8 cellular contexts compared by ENCODE assay signal in genomic region chr5:122775713-122776084, GRCh38. TPM values are rescaled to one million over a fixed set of nuclear protein-coding genes. Genes with fewer than 3 reads are reported as not detected.
A peak's percentile ranks its signal among the peaks of the same experiment; 100 is the strongest.
DNase-seq lines count a peak whose midpoint lies in the region; ATAC-seq, FAIRE-seq and TF ChIP-seq lines count a peak whose summit lies in the region.

No MANE protein-coding gene starts in this region.

- H3K4me1 Mint-ChIP-seq in CD4-positive, CD25-positive, alpha-beta regulatory T cell = peaks cover 37 to 58% (median 44%) of the 10 kb centered on the region in 4 donors
- H3K4me1 Mint-ChIP-seq in activated T-helper 2 cell treated with anti-CD3 and anti-CD28 coated beads, Interferon-gamma antibody, Interleukin-2, Interleukin-4, amounts not matched to agents 10 μg/mL and 5 μg/mL and 100 μg/mL, durations not matched to agents 14 hours and 24 hours and 36 hours (ENCODE audit: low read depth) = peaks cover 21% of the 10 kb centered on the region

- H3K27ac ChIP-seq in CD4-positive, CD25-positive, alpha-beta regulatory T cell (ENCODE audit: insufficient read depth, low read length, poor library complexity, severe bottlenecking) = peak overlapping the region; percentile 81
- peak overlapping the region; percentile 62 for H3K27ac ChIP-seq in Karpas-422 (ENCODE audit: low read length)
- peak overlapping the region; percentile 90 for H3K27ac ChIP-seq in right cardiac atrium (ENCODE audit: low read length)
- peak overlapping the region; percentile 80 to 94 (median 88) for H3K27ac ChIP-seq in sigmoid colon

- ATAC-seq in CD4-positive, CD25-positive, alpha-beta regulatory T cell (ENCODE audit: low read depth in 2 of 2) = no peak
- ATAC-seq in right cardiac atrium = peak; percentile 6 to 11
- ATAC-seq in GM21367 (IDR thresholded peaks at IDR 0.05; ENCODE audit: unreplicated experiment) = no peak
- no peak for ATAC-seq in GM19023 (IDR thresholded peaks at IDR 0.05; ENCODE audit: unreplicated experiment)

- H3K36me3 ChIP-seq in CD4-positive, CD25-positive, alpha-beta regulatory T cell (ENCODE audit: control insufficient read depth, insufficient read depth, low read length) = no peaks in the 10 kb centered on the region
- H3K36me3 ChIP-seq in Karpas-422 (ENCODE audit: insufficient read depth, low read length) (0 out of 2 replicates have a peak, but pooled peaks cover 4% of the 10 kb centered on the region), sigmoid colon (no peaks in the 10 kb centered on the region)

- no peak for FAIRE-seq in frontal cortex (lab: Jason Lieb, UNC)

- H3K9me3 ChIP-seq in CD4-positive, CD25-positive, alpha-beta regulatory T cell (ENCODE audit: control insufficient read depth in 2 of 2, low read length in 2 of 2) = no peaks in the 10 kb centered on the region
- no peaks in the 10 kb centered on the region for H3K9me3 ChIP-seq in Karpas-422 (ENCODE audit: low read length)
- H3K9me3 ChIP-seq in right cardiac atrium (ENCODE audit: control insufficient read depth, low read length) = no peaks in the 10 kb centered on the region
- no peaks in the 10 kb centered on the region for H3K9me3 ChIP-seq in sigmoid colon

- no peaks in the 10 kb centered on the region for H3K9me2 ChIP-seq in Karpas-422 (replicated peaks; ENCODE audit: insufficient read depth, low read length)

- H3K27me3 ChIP-seq in CD4-positive, CD25-positive, alpha-beta regulatory T cell (ENCODE audit: control insufficient read depth, insufficient read depth, low read length) = no peaks in the 10 kb centered on the region
- H3K27me3 ChIP-seq in Karpas-422 (ENCODE audit: low read length) (no peaks in the 10 kb centered on the region), right cardiac atrium (ENCODE audit: control insufficient read depth, insufficient read depth) (no peaks in the 10 kb centered on the region), sigmoid colon (no peaks in the 10 kb centered on the region)

- no peak for TF ChIP-seq POLR2A in sigmoid colon (IDR thresholded peaks at IDR 0.05)

- peak overlapping the region; percentile 82 for H3K9ac ChIP-seq in Karpas-422 (ENCODE audit: low read length)

- H4K20me1 ChIP-seq in Karpas-422 (ENCODE audit: insufficient read depth, low read depth, low read length) = no peaks in the 10 kb centered on the region

- no peak overlapping the region for H2AFZ ChIP-seq in Karpas-422 (ENCODE audit: low read length)

- no peak for TF ChIP-seq CTCF in sigmoid colon (IDR thresholded peaks at IDR 0.05)

- peak in 1 of 3 donors; percentile 34 for DNase-seq in CD4-positive, CD25-positive, alpha-beta regulatory T cell
- DNase-seq in Karpas-422 (peak; percentile 79), right cardiac atrium (no peak), sigmoid colon (no peak), frontal cortex (ENCODE audit: low spot score in 2 of 2) (no peak)
- no peak for DNase-seq in activated T-helper 2 cell treated with anti-CD3 and anti-CD28 coated beads, Interferon-gamma antibody, Interleukin-2, Interleukin-4, amounts not matched to agents 10 μg/mL and 5 μg/mL and 100 μg/mL, durations not matched to agents 14 hours and 24 hours and 36 hours (ENCODE audit: low spot score)

- peak overlapping the region; percentile 96 for H3K27ac Mint-ChIP-seq in CD4-positive, CD25-positive, alpha-beta regulatory T cell
- peak overlapping the region; percentile 53 for H3K27ac Mint-ChIP-seq in activated T-helper 2 cell treated with anti-CD3 and anti-CD28 coated beads, Interferon-gamma antibody, Interleukin-2, Interleukin-4, amounts not matched to agents 10 μg/mL and 5 μg/mL and 100 μg/mL, durations not matched to agents 14 hours and 24 hours and 36 hours

- H3K9me3 Mint-ChIP-seq in CD4-positive, CD25-positive, alpha-beta regulatory T cell = peaks cover 0 to 2% (median 0%) of the 10 kb centered on the region in 7 donors
- H3K9me3 Mint-ChIP-seq in activated T-helper 2 cell treated with anti-CD3 and anti-CD28 coated beads, Interferon-gamma antibody, Interleukin-2, Interleukin-4, amounts not matched to agents 10 μg/mL and 5 μg/mL and 100 μg/mL, durations not matched to agents 14 hours and 24 hours and 36 hours = no peaks in the 10 kb centered on the region

- peaks cover 13% of the 10 kb centered on the region for H3K36me3 Mint-ChIP-seq in CD4-positive, CD25-positive, alpha-beta regulatory T cell
- peaks cover 7% of the 10 kb centered on the region for H3K36me3 Mint-ChIP-seq in activated T-helper 2 cell treated with anti-CD3 and anti-CD28 coated beads, Interferon-gamma antibody, Interleukin-2, Interleukin-4, amounts not matched to agents 10 μg/mL and 5 μg/mL and 100 μg/mL, durations not matched to agents 14 hours and 24 hours and 36 hours (ENCODE audit: low read depth)

- H3K4me2 ChIP-seq in Karpas-422 (ENCODE audit: low read depth, low read length, poor library complexity, severe bottlenecking) = peak overlapping the region; percentile 83

- H3K4me3 Mint-ChIP-seq in CD4-positive, CD25-positive, alpha-beta regulatory T cell = peak overlapping the region; percentile 92 to 97 (median 95)
- peak overlapping the region; percentile 91 for H3K4me3 Mint-ChIP-seq in activated T-helper 2 cell treated with anti-CD3 and anti-CD28 coated beads, Interferon-gamma antibody, Interleukin-2, Interleukin-4, amounts not matched to agents 10 μg/mL and 5 μg/mL and 100 μg/mL, durations not matched to agents 14 hours and 24 hours and 36 hours (ENCODE audit: low read depth)

- peaks cover 15% of the 10 kb centered on the region for H3K27me3 Mint-ChIP-seq in CD4-positive, CD25-positive, alpha-beta regulatory T cell
- H3K27me3 Mint-ChIP-seq in activated T-helper 2 cell treated with anti-CD3 and anti-CD28 coated beads, Interferon-gamma antibody, Interleukin-2, Interleukin-4, amounts not matched to agents 10 μg/mL and 5 μg/mL and 100 μg/mL, durations not matched to agents 14 hours and 24 hours and 36 hours (ENCODE audit: low read depth) = peaks cover 7% of the 10 kb centered on the region

- peak overlapping the region; percentile 90 for H3K4me3 ChIP-seq in CD4-positive, CD25-positive, alpha-beta regulatory T cell (ENCODE audit: low read depth, low read length)
- peak overlapping the region; percentile 78 for H3K4me3 ChIP-seq in Karpas-422 (ENCODE audit: low read length)
- peak overlapping the region; percentile 93 for H3K4me3 ChIP-seq in right cardiac atrium (ENCODE audit: low read length)
- peak overlapping the region; percentile 68 to 94 (median 86) for H3K4me3 ChIP-seq in sigmoid colon

- H3K79me2 ChIP-seq in Karpas-422 (ENCODE audit: low read length) = peaks cover 54% of the 10 kb centered on the region

- TF ChIP-seq EP300 in sigmoid colon (IDR thresholded peaks at IDR 0.05) = no peak

- H3K4me1 ChIP-seq in CD4-positive, CD25-positive, alpha-beta regulatory T cell (ENCODE audit: control insufficient read depth, insufficient read depth, low read length, poor library complexity, severe bottlenecking) = peaks cover 30% of the 10 kb centered on the region
- H3K4me1 ChIP-seq in Karpas-422 (ENCODE audit: low read length) = peaks cover 27% of the 10 kb centered on the region
- peaks cover 1% of the 10 kb centered on the region for H3K4me1 ChIP-seq in right cardiac atrium (ENCODE audit: control insufficient read depth, insufficient read depth, low read length)
- H3K4me1 ChIP-seq in sigmoid colon = peaks cover 0 to 34% (median 19%) of the 10 kb centered on the region in 4 donors

- intact Hi-C loops in activated T-helper 2 cell treated with anti-CD3 and anti-CD28 coated beads, Interferon-gamma antibody, Interleukin-2, Interleukin-4, amounts not matched to agents 10 μg/mL and 5 μg/mL and 100 μg/mL, durations not matched to agents 14 hours and 24 hours and 36 hours (cut with micrococcal nuclease) = loop anchor here (2.0 to 5.0 kb wide), 3 partner anchors 19 to 69 kb away; partner anchors contain the start of gene SNX24
- intact Hi-C loops in right cardiac atrium (cut with DNase I) (no loop called here), sigmoid colon (cut with DNase I) (loop anchor here (2.0 to 10.0 kb wide), 4 partner anchors 69 to 589 kb away; partner anchors contain the start of genes PPIC, PRDM6 and SNX24)

- WGBS in right cardiac atrium = 2% methylated on average over 4 of the region's 4 CpGs
- 0 to 2% methylated on average over 4 of the region's 4 CpGs for WGBS in sigmoid colon, 2 donors

RNA-seq across cellular contexts. Expression of gene SNX2, which starts 0.8 kb away (rescaled TPM):
- 65.3 TPM for total RNA-seq in CD4-positive, CD25-positive, alpha-beta regulatory T cell
- 100 to 1,000 TPM in 3 of 4 donors, 10 to 100 TPM in 1; 95.3 to 124 (median 111) TPM for polyA plus RNA-seq in CD4-positive, CD25-positive, alpha-beta regulatory T cell
- total RNA-seq in Karpas-422 (2014; rRNA removed; shearing (Covaris generic); ENCODE audit: low replicate concordance) = 30.6 and 76.2 TPM in 2 replicates
- 31.5 and 36.4 TPM in 2 replicates for total RNA-seq in activated T-helper 2 cell treated with anti-CD3 and anti-CD28 coated beads, Interferon-gamma antibody, Interleukin-2, Interleukin-4, amounts not matched to agents 10 μg/mL and 5 μg/mL and 100 μg/mL, durations not matched to agents 14 hours and 24 hours and 36 hours
- total RNA-seq in right cardiac atrium = 10 to 100 TPM; 42.3 to 47.4 (median 45.1) TPM
- 27.8 TPM for polyA plus RNA-seq in right cardiac atrium
- total RNA-seq in sigmoid colon = 100 to 1,000 TPM in 1 of 4 donors, 10 to 100 TPM in 3; 50.2 to 111 (median 82.3) TPM
- 10 to 100 TPM; 48.6 to 61.5 (median 56.5) TPM for polyA plus RNA-seq in sigmoid colon
- total RNA-seq in frontal cortex = 49.7 TPM

Comparison
In these comparisons a context has a peak if more than half of its experiments do, and no peak if none do; other contexts are left out.
1. ATAC-seq: peak in right cardiac atrium (2 of 2); none in CD4-positive, CD25-positive, alpha-beta regulatory T cell (0 of 2), GM21367 (single experiment) and GM19023 (single experiment).
2. intact Hi-C loops: an anchor here in activated T-helper 2 cell treated with anti-CD3 and anti-CD28 coated beads, Interferon-gamma antibody, Interleukin-2, Interleukin-4, amounts not matched to agents 10 μg/mL and 5 μg/mL and 100 μg/mL, durations not matched to agents 14 hours and 24 hours and 36 hours (2.0 to 5.0 kb wide) and sigmoid colon (2.0 to 10.0 kb wide); none called in right cardiac atrium.
3. Peak in every context shown above with its lines, with median percentiles within 50 percentile points of each other: H3K27ac ChIP-seq and H3K4me3 ChIP-seq.